8 cellular contexts compared by ENCODE assay signal in genomic region chr1:110962892-110963665, GRCh38. TPM values are rescaled to one million over a fixed set of nuclear protein-coding genes. Genes with fewer than 3 reads are reported as not detected.
DNase-seq lines count a peak whose midpoint lies in the region; ATAC-seq and TF ChIP-seq lines count a peak whose summit lies in the region.

No MANE protein-coding gene starts in this region.

- peak; percentile 19 for ATAC-seq in GM19463 (IDR thresholded peaks at IDR 0.05; ENCODE audit: unreplicated experiment)
- ATAC-seq in activated T-cell treated with anti-CD3 and anti-CD28 coated beads, Interleukin-2, amount 50 U/mL, for 4 hours: peak; percentile 25 to 34
- peak; percentile 46 for ATAC-seq in esophagus mucosa

- peak overlapping the region; percentile 79 to 94 (median 88) for H3K9ac ChIP-seq in BLaER1 treated with 17β-estradiol and CSF1 and Interleukin-3, amounts not matched to agents 10 nM and 100 nM
- peak overlapping the region; percentile 74 for H3K9ac ChIP-seq in HUES48 (ENCODE audit: low read depth, low read length)
- peak overlapping the region; percentile 100 for H3K9ac ChIP-seq in OCI-LY3 (ENCODE audit: low read length)

- H3K4me2 ChIP-seq in BLaER1 treated with 17β-estradiol and CSF1 and Interleukin-3, amounts not matched to agents 10 nM and 100 nM: peak overlapping the region; percentile 61 to 82 (median 76)
- peak overlapping the region; percentile 87 for H3K4me2 ChIP-seq in OCI-LY3 (ENCODE audit: low read length)

- peaks cover 45% of the 10 kb centered on the region for H3K79me2 ChIP-seq in OCI-LY3 (ENCODE audit: low read length)

- peaks cover 42% of the 10 kb centered on the region for H3K9me3 Mint-ChIP-seq in activated T-cell treated with anti-CD3 and anti-CD28 coated beads, Interleukin-2, amount 50 U/mL, for 4 hours

- H4K20me1 ChIP-seq in BLaER1 treated with 17β-estradiol and CSF1 and Interleukin-3, amounts not matched to agents 10 nM and 100 nM: no peaks in the 10 kb centered on the region
- peaks cover 13% of the 10 kb centered on the region for H4K20me1 ChIP-seq in OCI-LY3 (ENCODE audit: insufficient read depth, low read length)

- peaks cover 0 to 15% (median 8%) of the 10 kb centered on the region in 10 experiments; a peak in 9 of 20 replicates for H3K4me1 ChIP-seq in BLaER1 treated with 17β-estradiol and CSF1 and Interleukin-3, amounts not matched to agents 10 nM and 100 nM
- H3K4me1 ChIP-seq in HUES48 (ENCODE audit: control insufficient read depth, insufficient read depth, low read length): peaks cover 7% of the 10 kb centered on the region; the same call in 1 of the 2 replicates
- H3K4me1 ChIP-seq in OCI-LY3 (ENCODE audit: low read length): peaks cover 25% of the 10 kb centered on the region
- H3K4me1 ChIP-seq in muscle layer of duodenum (ENCODE audit: control insufficient read depth in 1 of 2, insufficient read depth in 2 of 2, low read length in 2 of 2): peaks cover 0 to 13% of the 10 kb centered on the region in 2 donors

- peaks cover 75 to 88% (median 80%) of the 10 kb centered on the region in 11 experiments for H3K9me3 ChIP-seq in BLaER1 treated with 17β-estradiol and CSF1 and Interleukin-3, amounts not matched to agents 10 nM and 100 nM (replicated peaks in 1 of 11)
- H3K9me3 ChIP-seq in HUES48 (ENCODE audit: control insufficient read depth, insufficient read depth, low read length) (peaks cover 16% of the 10 kb centered on the region), OCI-LY3 (ENCODE audit: insufficient read depth, low read length) (no peaks in the 10 kb centered on the region), muscle layer of duodenum (ENCODE audit: control insufficient read depth in 1 of 2, low read length in 2 of 2) (peaks cover 6 to 22% of the 10 kb centered on the region in 2 donors)

- peak overlapping the region; percentile 88 to 98 (median 93) for H3K27ac ChIP-seq in BLaER1 treated with 17β-estradiol and CSF1 and Interleukin-3, amounts not matched to agents 10 nM and 100 nM
- H3K27ac ChIP-seq in HUES48 (ENCODE audit: low read depth, low read length) (peak overlapping the region; percentile 93), OCI-LY3 (ENCODE audit: low read length) (peak overlapping the region; percentile 97), muscle layer of duodenum (ENCODE audit: low read length) (peak overlapping the region; percentile 99)

- H3K27me3 Mint-ChIP-seq in activated T-cell treated with anti-CD3 and anti-CD28 coated beads, Interleukin-2, amount 50 U/mL, for 4 hours (ENCODE audit: low read depth): peaks cover 3% of the 10 kb centered on the region

- peak overlapping the region; percentile 89 for H3K4me3 Mint-ChIP-seq in activated T-cell treated with anti-CD3 and anti-CD28 coated beads, Interleukin-2, amount 50 U/mL, for 4 hours

- H3K36me3 ChIP-seq in BLaER1 treated with 17β-estradiol and CSF1 and Interleukin-3, amounts not matched to agents 10 nM and 100 nM: peaks cover 24 to 44% (median 34%) of the 10 kb centered on the region in 11 experiments
- H3K36me3 ChIP-seq in HUES48 (ENCODE audit: control insufficient read depth, insufficient read depth, low read length) (no peaks in the 10 kb centered on the region), OCI-LY3 (replicated peaks; ENCODE audit: low read depth, low read length) (peaks cover 32% of the 10 kb centered on the region), muscle layer of duodenum (ENCODE audit: control insufficient read depth in 1 of 2, insufficient read depth in 2 of 2, low read length in 2 of 2) (peaks cover 0 to 12% of the 10 kb centered on the region in 2 donors)

- no peaks in the 10 kb centered on the region for H3K27me3 ChIP-seq in BLaER1 treated with 17β-estradiol and CSF1 and Interleukin-3, amounts not matched to agents 10 nM and 100 nM
- H3K27me3 ChIP-seq in HUES48 (ENCODE audit: control insufficient read depth, insufficient read depth, low read length) (no peaks in the 10 kb centered on the region), OCI-LY3 (ENCODE audit: low read depth, low read length) (no peaks in the 10 kb centered on the region), muscle layer of duodenum (ENCODE audit: low read depth, low read length) (no peaks in the 10 kb centered on the region)

- H2AFZ ChIP-seq in OCI-LY3 (ENCODE audit: low read depth, low read length): peak overlapping the region; percentile 96

- TF ChIP-seq CTCF in OCI-LY3 (IDR thresholded peaks at IDR 0.05; ENCODE audit: low read depth, low read length): no peak; the same call in 1 of the 2 replicates

- H3K36me3 Mint-ChIP-seq in activated T-cell treated with anti-CD3 and anti-CD28 coated beads, Interleukin-2, amount 50 U/mL, for 4 hours (ENCODE audit: insufficient read depth): peaks cover 27% of the 10 kb centered on the region

- DNase-seq in activated T-cell treated with anti-CD3 and anti-CD28 coated beads, Interleukin-2, amount 50 U/mL, for 4 hours: peak; percentile 45
- DNase-seq in stimulated activated CD8-positive, alpha-beta memory T cell treated with anti-CD3 and anti-CD28 coated beads, Interleukin-7, amount 100 ng/mL, for 1 hour (ENCODE audit: low read depth in 2 of 2): peak; percentile 25 to 36

- peaks cover 37% of the 10 kb centered on the region for H3K4me1 Mint-ChIP-seq in activated T-cell treated with anti-CD3 and anti-CD28 coated beads, Interleukin-2, amount 50 U/mL, for 4 hours (ENCODE audit: low read depth)

- H3K4me3 ChIP-seq in BLaER1 treated with 17β-estradiol and CSF1 and Interleukin-3, amounts not matched to agents 10 nM and 100 nM: peak overlapping the region; percentile 65 to 81 (median 75)
- H3K4me3 ChIP-seq in HUES48 (ENCODE audit: low read depth, low read length) (peak overlapping the region; percentile 81), OCI-LY3 (ENCODE audit: low read length) (peak overlapping the region; percentile 99), muscle layer of duodenum (ENCODE audit: low read depth in 1 of 2, low read length in 2 of 2) (peak overlapping the region; percentile 82 to 94)

RNA-seq across cellular contexts. Expression of gene LRIF1, which starts 0.6 kb away (rescaled TPM):
- 10 to 100 TPM in 1 of 3 donors, 1 to 10 TPM in 2; 7.5 to 10.1 (median 9.5) TPM for total RNA-seq in activated T-cell treated with anti-CD3 and anti-CD28 coated beads, Interleukin-2, amount 50 U/mL, for 4 hours
- total RNA-seq in esophagus mucosa: 7.1 TPM

Comparison
In these comparisons a context has a peak if more than half of its experiments do, and no peak if none do; other contexts are left out.
1. Peak in every context shown above with its lines: DNase-seq, ATAC-seq, H3K4me3 ChIP-seq and H3K27ac ChIP-seq.